In genomic region chr1:5720484-5720883, GRCh38 we compare ENCODE assay signal across 17 cellular contexts.
A peak's percentile ranks its signal among the peaks of the same experiment; 100 is the strongest.
DNase-seq lines count a peak whose midpoint lies in the region; ATAC-seq lines count a peak whose summit lies in the region.
"Had no signal": no experiment of that assay in that cellular context is flagged by ENCODE, and none has a peak within 500 bp of the region (broad histone marks: within the 10 kb centered on the region; RNA-seq: fewer than 3 reads in every experiment).

No MANE protein-coding gene starts in this region.

- H3K27ac ChIP-seq in epithelial cell of prostate: peak overlapping the region; percentile 89

- H3K4me1 Mint-ChIP-seq in activated CD4-positive, alpha-beta memory T cell treated with anti-CD3 and anti-CD28 coated beads, Interleukin-2, amount 10 ng/mL, durations not matched to agents 7 days and 5 days: no peaks in the 10 kb centered on the region
- H3K4me1 Mint-ChIP-seq: CD8-positive, alpha-beta memory T cell had no signal

- DNase-seq in NCI-H345 (lab: John Stamatoyannopoulos, UW) (peak; percentile 44), NCI-H345 treated with DMSO at 0.1 percent for 48 hours (lab: John Stamatoyannopoulos, UW; ENCODE audit: unreplicated experiment) (no peak), Ammon's horn (ENCODE audit: low spot score) (peak; percentile 23), NCI-H1694 (lab: John Stamatoyannopoulos, UW) (peak; percentile 43), epithelial cell of prostate (ENCODE audit: low read depth, low spot score) (peak; percentile 37)
- no peak for DNase-seq in activated CD4-positive, alpha-beta memory T cell treated with anti-CD3 and anti-CD28 coated beads, Interleukin-2, amount 10 ng/mL, durations not matched to agents 7 days and 5 days
- DNase-seq: 8988T, EL, H7, IMR-90, Karpas-422, MM.1S, NCI-H1930, NCI-H2171 had no signal

- CTCF ChIA-PET in activated CD4-positive, alpha-beta memory T cell treated with anti-CD3 and anti-CD28 coated beads, Interleukin-2, amount 10 ng/mL, durations not matched to agents 7 days and 5 days (lab: Charles Lee): no interaction called here

- peaks cover 3% of the 10 kb centered on the region for H3K27me3 Mint-ChIP-seq in activated CD4-positive, alpha-beta memory T cell treated with anti-CD3 and anti-CD28 coated beads, Interleukin-2, amount 10 ng/mL, durations not matched to agents 7 days and 5 days

- no peak overlapping the region for H3K4me3 Mint-ChIP-seq in activated CD4-positive, alpha-beta memory T cell treated with anti-CD3 and anti-CD28 coated beads, Interleukin-2, amount 10 ng/mL, durations not matched to agents 7 days and 5 days
- H3K4me3 Mint-ChIP-seq: CD8-positive, alpha-beta memory T cell had no signal

- no peaks in the 10 kb centered on the region for H3K9me3 Mint-ChIP-seq in activated CD4-positive, alpha-beta memory T cell treated with anti-CD3 and anti-CD28 coated beads, Interleukin-2, amount 10 ng/mL, durations not matched to agents 7 days and 5 days

- no peaks in the 10 kb centered on the region for H3K36me3 Mint-ChIP-seq in activated CD4-positive, alpha-beta memory T cell treated with anti-CD3 and anti-CD28 coated beads, Interleukin-2, amount 10 ng/mL, durations not matched to agents 7 days and 5 days (ENCODE audit: low read depth)
- H3K36me3 Mint-ChIP-seq: CD8-positive, alpha-beta memory T cell had no signal

- ATAC-seq in HG02885 (IDR thresholded peaks at IDR 0.05; ENCODE audit: poor library complexity, unreplicated experiment) (no peak), GM19023 (IDR thresholded peaks at IDR 0.05; ENCODE audit: unreplicated experiment) (no peak)

- POLR2A ChIA-PET in activated CD4-positive, alpha-beta memory T cell treated with anti-CD3 and anti-CD28 coated beads, Interleukin-2, amount 10 ng/mL, durations not matched to agents 7 days and 5 days (lab: Charles Lee): no interaction called here

- no peak overlapping the region for H3K27ac Mint-ChIP-seq in activated CD4-positive, alpha-beta memory T cell treated with anti-CD3 and anti-CD28 coated beads, Interleukin-2, amount 10 ng/mL, durations not matched to agents 7 days and 5 days

Comparison
In these comparisons a context has a peak if more than half of its experiments do, and no peak if none do; other contexts are left out.
1. DNase-seq: peak in NCI-H345 (single experiment), Ammon's horn (single experiment), NCI-H1694 (single experiment) and epithelial cell of prostate (single experiment); none in NCI-H345 treated with DMSO at 0.1 percent for 48 hours (single experiment) and activated CD4-positive, alpha-beta memory T cell treated with anti-CD3 and anti-CD28 coated beads, Interleukin-2, amount 10 ng/mL, durations not matched to agents 7 days and 5 days (single experiment).